ENCODE assay signal across 1 cellular context in the genomic region with DNA sequence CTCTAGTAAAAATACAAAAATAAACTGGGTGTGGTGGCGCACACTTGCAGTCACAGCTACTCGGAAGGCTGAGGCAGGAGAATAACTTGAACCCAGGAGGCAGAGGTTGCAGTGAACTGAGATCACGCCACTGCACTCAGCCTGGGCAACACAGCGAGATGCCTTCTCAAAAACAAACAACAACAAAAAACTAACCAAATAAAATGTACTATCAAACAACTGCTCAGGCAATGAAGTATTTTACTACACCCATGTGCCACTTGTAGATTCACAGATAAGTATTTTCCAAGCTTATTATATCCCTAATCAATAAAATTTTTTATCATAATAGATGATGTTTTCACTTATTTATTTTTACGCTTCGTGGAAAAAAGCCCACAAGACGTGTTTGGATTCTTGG.
TF ChIP-seq lines count a peak whose summit lies in the region.

No MANE protein-coding gene starts in this region.

TF ChIP-seq in WTC11, 78 proteins besides CTCF, POLR2A, EP300 and RAD21 (continued from another document):
- TF ChIP-seq, protein P1, sequence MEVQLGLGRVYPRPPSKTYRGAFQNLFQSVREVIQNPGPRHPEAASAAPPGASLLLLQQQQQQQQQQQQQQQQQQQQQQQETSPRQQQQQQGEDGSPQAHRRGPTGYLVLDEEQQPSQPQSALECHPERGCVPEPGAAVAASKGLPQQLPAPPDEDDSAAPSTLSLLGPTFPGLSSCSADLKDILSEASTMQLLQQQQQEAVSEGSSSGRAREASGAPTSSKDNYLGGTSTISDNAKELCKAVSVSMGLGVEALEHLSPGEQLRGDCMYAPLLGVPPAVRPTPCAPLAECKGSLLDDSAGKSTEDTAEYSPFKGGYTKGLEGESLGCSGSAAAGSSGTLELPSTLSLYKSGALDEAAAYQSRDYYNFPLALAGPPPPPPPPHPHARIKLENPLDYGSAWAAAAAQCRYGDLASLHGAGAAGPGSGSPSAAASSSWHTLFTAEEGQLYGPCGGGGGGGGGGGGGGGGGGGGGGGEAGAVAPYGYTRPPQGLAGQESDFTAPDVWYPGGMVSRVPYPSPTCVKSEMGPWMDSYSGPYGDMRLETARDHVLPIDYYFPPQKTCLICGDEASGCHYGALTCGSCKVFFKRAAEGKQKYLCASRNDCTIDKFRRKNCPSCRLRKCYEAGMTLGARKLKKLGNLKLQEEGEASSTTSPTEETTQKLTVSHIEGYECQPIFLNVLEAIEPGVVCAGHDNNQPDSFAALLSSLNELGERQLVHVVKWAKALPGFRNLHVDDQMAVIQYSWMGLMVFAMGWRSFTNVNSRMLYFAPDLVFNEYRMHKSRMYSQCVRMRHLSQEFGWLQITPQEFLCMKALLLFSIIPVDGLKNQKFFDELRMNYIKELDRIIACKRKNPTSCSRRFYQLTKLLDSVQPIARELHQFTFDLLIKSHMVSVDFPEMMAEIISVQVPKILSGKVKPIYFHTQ (CRISPR knock-in tag; IDR thresholded peaks at IDR 0.05), result no peak
- no peak for TF ChIP-seq ZNF121 (CRISPR knock-in tag; IDR thresholded peaks at IDR 0.05)
- TF ChIP-seq, protein P2, sequence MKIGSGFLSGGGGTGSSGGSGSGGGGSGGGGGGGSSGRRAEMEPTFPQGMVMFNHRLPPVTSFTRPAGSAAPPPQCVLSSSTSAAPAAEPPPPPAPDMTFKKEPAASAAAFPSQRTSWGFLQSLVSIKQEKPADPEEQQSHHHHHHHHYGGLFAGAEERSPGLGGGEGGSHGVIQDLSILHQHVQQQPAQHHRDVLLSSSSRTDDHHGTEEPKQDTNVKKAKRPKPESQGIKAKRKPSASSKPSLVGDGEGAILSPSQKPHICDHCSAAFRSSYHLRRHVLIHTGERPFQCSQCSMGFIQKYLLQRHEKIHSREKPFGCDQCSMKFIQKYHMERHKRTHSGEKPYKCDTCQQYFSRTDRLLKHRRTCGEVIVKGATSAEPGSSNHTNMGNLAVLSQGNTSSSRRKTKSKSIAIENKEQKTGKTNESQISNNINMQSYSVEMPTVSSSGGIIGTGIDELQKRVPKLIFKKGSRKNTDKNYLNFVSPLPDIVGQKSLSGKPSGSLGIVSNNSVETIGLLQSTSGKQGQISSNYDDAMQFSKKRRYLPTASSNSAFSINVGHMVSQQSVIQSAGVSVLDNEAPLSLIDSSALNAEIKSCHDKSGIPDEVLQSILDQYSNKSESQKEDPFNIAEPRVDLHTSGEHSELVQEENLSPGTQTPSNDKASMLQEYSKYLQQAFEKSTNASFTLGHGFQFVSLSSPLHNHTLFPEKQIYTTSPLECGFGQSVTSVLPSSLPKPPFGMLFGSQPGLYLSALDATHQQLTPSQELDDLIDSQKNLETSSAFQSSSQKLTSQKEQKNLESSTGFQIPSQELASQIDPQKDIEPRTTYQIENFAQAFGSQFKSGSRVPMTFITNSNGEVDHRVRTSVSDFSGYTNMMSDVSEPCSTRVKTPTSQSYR (CRISPR knock-in tag; IDR thresholded peaks at IDR 0.05), result no peak
- TF ChIP-seq TCF7 (CRISPR knock-in tag; IDR thresholded peaks at IDR 0.05; ENCODE audit: low read depth), result no peak
